ENCODE assay signal across 8 cellular contexts in the genomic region with DNA sequence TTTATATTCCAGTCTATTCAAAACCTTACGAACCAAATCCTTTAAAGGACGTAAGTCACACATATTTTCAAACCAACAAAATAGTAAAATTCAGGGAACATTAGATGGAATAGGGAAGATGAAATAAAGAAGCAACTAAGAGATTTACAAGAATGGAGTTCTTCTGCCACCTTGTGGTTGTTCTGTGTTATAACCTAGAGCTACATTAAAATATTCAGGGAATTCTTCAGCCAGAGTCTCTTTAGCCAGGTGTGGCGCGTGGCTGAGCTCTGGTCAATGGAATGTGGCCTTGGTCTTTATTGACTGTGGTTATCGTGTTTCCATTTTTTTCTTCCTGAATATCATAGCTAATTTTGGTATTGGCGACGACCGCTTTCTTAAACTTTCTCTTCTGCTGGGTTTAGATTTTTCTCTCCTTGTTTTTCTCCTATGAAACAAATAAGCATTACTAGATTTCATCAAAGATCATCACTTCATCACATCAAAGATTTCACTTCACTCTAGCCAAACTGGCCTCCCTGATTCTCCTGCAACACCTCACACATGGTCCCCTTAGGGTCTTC.
DNase-seq lines count a peak whose midpoint lies in the region; ATAC-seq and TF ChIP-seq lines count a peak whose summit lies in the region.

No MANE protein-coding gene starts in this region.

- POLR2A ChIA-PET in RWPE1 (lab: Yijun Ruan, JAX; ENCODE audit: low non-redundant PET), result no interaction called here

- no peak overlapping the region for H3K4me3 ChIP-seq in epithelial cell of esophagus (ENCODE audit: low read length)

- CTCF ChIA-PET in RWPE1 (lab: Yijun Ruan, JAX), result interaction anchor here (0.5 to 1.0 kb wide), 9 partner anchors 12 to 1099 kb away, joined by 3 to 11 read pairs (median 3); no protein-coding TSS in a partner anchor

- in situ Hi-C loops in GM13977 (cut with MboI; ENCODE audit: low pct_unique_long_range_greater_than_20kb, low sequenced_read_pairs, unreplicated experiment), result no loop called here

- DNase-seq in AG08395 (ENCODE audit: low spot score) (peak; percentile 58), GM13977 (ENCODE audit: low spot score) (peak; percentile 42), MV-4-11 (lab: John Stamatoyannopoulos, UW) (peak; percentile 49), RWPE1 (ENCODE audit: low spot score) (peak; percentile 53), epithelial cell of esophagus (ENCODE audit: low read depth) (peak; percentile 71), mucosa of gallbladder (ENCODE audit: low spot score) (peak; percentile 44)

- TF ChIP-seq CTCF in GM13977 (IDR thresholded peaks at IDR 0.05; ENCODE audit: extremely low read depth, insufficient read depth, missing control alignments) (peak; percentile 70), RWPE1 (conservative IDR thresholded peaks at IDR 0.05; ENCODE audit: low read depth) (peak; percentile 84), epithelial cell of esophagus (IDR thresholded peaks at IDR 0.05; ENCODE audit: insufficient read depth, low read depth, low read length, missing control alignments) (peak; percentile 60)

- ATAC-seq in HG02840 (IDR thresholded peaks at IDR 0.05; ENCODE audit: low FRiP score, unreplicated experiment) (no peak), HG03139 (IDR thresholded peaks at IDR 0.05; ENCODE audit: unreplicated experiment) (no peak)

- H3K27ac ChIP-seq in RWPE1, result no peak overlapping the region
